8 cellular contexts compared by ENCODE assay signal in the genomic region with DNA sequence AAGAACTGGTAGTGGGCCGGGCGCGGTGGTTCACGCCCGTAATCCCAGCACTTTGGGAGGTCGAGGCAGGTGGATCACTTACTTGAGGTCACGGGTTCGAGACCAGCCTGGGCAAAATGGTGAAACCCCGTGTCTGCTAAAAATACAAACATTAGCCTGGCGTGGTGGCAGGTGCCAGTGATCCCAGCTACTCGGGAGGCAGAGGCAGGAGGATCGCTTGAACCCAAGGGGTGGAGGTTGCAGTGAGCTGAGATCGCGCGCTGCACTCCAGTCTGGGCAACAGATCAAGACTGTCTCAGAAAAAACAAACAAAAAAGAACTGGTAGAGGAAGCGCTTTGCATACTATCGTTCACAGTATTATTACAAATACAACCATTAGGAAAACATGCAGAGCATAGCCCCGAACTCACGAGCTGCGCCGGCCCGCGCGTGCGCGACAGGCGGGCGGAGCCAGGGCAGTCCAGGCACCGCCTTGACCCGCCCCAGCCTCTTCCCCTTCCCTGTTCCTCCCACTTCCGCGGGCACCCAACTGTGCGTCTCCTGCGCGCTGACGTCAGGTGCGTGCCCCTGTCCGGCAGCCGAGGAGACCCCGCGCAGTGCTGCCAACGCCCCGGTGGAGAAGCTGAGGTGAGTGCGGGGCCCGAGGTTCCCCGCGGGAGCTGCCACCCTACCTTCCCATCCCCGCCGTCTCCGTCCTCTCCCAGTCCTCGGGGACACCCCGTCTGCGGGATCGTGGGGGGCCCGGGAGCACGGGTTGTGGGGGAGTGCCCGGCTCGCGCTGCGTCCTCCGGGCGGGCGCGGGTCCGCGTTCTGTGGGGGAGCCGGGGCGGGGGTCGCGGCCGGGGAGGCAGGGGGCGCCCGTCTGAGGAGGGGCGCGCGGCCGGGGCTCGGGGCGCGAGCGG. TPM values are rescaled to one million over a fixed set of nuclear protein-coding genes. Genes with fewer than 3 reads are reported as not detected.
DNase-seq lines count a peak whose midpoint lies in the region; ATAC-seq and TF ChIP-seq lines count a peak whose summit lies in the region.

A gene (plus strand): TSS at position 595 of the 903 bp plus-strand sequence. CDS start 25,770 bp downstream, outside the sequence.

- H3K9ac ChIP-seq in BLaER1 treated with 17β-estradiol and CSF1 and Interleukin-3, amounts not matched to agents 10 nM and 100 nM: peak within 1 kb of the TSS; percentile 96 to 99 (median 98)

- H3K4me1 ChIP-seq in BLaER1 treated with 17β-estradiol and CSF1 and Interleukin-3, amounts not matched to agents 10 nM and 100 nM: peaks cover 36 to 73% (median 58%) of the 10 kb centered on the region in 10 experiments
- H3K4me1 ChIP-seq in left lung: peaks cover 30 to 47% of the 10 kb centered on the region in 2 donors

- H3K36me3 ChIP-seq in BLaER1 treated with 17β-estradiol and CSF1 and Interleukin-3, amounts not matched to agents 10 nM and 100 nM: peaks cover 8 to 35% (median 24%) of the 10 kb centered on the region in 11 experiments; a peak in 21 of 22 replicates
- H3K36me3 ChIP-seq in left lung: peaks cover 0 to 2% of the 10 kb centered on the region in 2 donors

- H3K9me3 ChIP-seq in BLaER1 treated with 17β-estradiol and CSF1 and Interleukin-3, amounts not matched to agents 10 nM and 100 nM (replicated peaks in 1 of 11): no peaks in the 10 kb centered on the region
- H3K9me3 ChIP-seq in left lung: no peaks in the 10 kb centered on the region

- no peak for TF ChIP-seq CTCF in left lung (IDR thresholded peaks at IDR 0.05)

- no peaks in the 10 kb centered on the region for H3K27me3 ChIP-seq in BLaER1 treated with 17β-estradiol and CSF1 and Interleukin-3, amounts not matched to agents 10 nM and 100 nM
- no peaks in the 10 kb centered on the region for H3K27me3 ChIP-seq in left lung

- intact Hi-C loops in left lung (cut with DNase I): no loop called here

- peak within 1 kb of the TSS; percentile 77 to 97 (median 91) for H3K4me2 ChIP-seq in BLaER1 treated with 17β-estradiol and CSF1 and Interleukin-3, amounts not matched to agents 10 nM and 100 nM

- ATAC-seq in GM19351 (IDR thresholded peaks at IDR 0.05; ENCODE audit: unreplicated experiment) (peak; percentile 89), HG03520 (IDR thresholded peaks at IDR 0.05; ENCODE audit: unreplicated experiment) (peak; percentile 83), left lung (peak; percentile 98)

- DNase-seq in NCI-H748 (lab: John Stamatoyannopoulos, UW; ENCODE audit: unreplicated experiment) (peak; percentile 93), cortex of kidney (lab: John Stamatoyannopoulos, UW) (peak; percentile 12), left lung (peak; percentile 98 to 99)
- peak; percentile 97 for DNase-seq in activated CD4-positive, alpha-beta T cell treated with anti-CD3 and anti-CD28 coated beads, Interleukin-2, amount 50 U/mL, for 1 hour
- peak; percentile 94 for DNase-seq in stimulated activated CD4-positive, alpha-beta T cell treated with anti-CD3 and anti-CD28 coated beads, Interleukin-2, amount 100 ng/mL, for 4 hours (ENCODE audit: low read depth)

- H3K27ac ChIP-seq in BLaER1 treated with 17β-estradiol and CSF1 and Interleukin-3, amounts not matched to agents 10 nM and 100 nM: peak within 1 kb of the TSS; percentile 95 to 99 (median 96)
- peak within 1 kb of the TSS; percentile 98 to 99 for H3K27ac ChIP-seq in left lung

- peak within 1 kb of the TSS; percentile 71 to 92 (median 85) for H3K4me3 ChIP-seq in BLaER1 treated with 17β-estradiol and CSF1 and Interleukin-3, amounts not matched to agents 10 nM and 100 nM
- H3K4me3 ChIP-seq in left lung: peak within 1 kb of the TSS; percentile 75

- peaks cover 40 to 43% (median 42%) of the 10 kb centered on the region in 11 experiments for H4K20me1 ChIP-seq in BLaER1 treated with 17β-estradiol and CSF1 and Interleukin-3, amounts not matched to agents 10 nM and 100 nM

RNA-seq across cellular contexts. Expression of the gene that starts here (rescaled TPM):
- total RNA-seq in left lung: 100 to 1,000 TPM; 277 to 292 TPM

Comparison
In these comparisons a context has a peak if more than half of its experiments do, and no peak if none do; other contexts are left out.
1. Peak in every context shown above with its lines: DNase-seq, ATAC-seq, H3K4me3 ChIP-seq and H3K27ac ChIP-seq.
2. DNase-seq: peak in every context shown above with its lines; median percentile 98 in left lung; 97 in activated CD4-positive, alpha-beta T cell treated with anti-CD3 and anti-CD28 coated beads, Interleukin-2, amount 50 U/mL, for 1 hour; 94 in stimulated activated CD4-positive, alpha-beta T cell treated with anti-CD3 and anti-CD28 coated beads, Interleukin-2, amount 100 ng/mL, for 4 hours; 93 in NCI-H748; 12 in cortex of kidney.